In genomic region chr12:76549131-76549530, GRCh38 we compare ENCODE assay signal across 16 cellular contexts. TPM values are rescaled to one million over a fixed set of nuclear protein-coding genes. Genes with fewer than 3 reads are reported as not detected.
DNase-seq lines count a peak whose midpoint lies in the region; ATAC-seq and TF ChIP-seq lines count a peak whose summit lies in the region.
"Had no signal": no experiment of that assay in that cellular context is flagged by ENCODE, and none has a peak within 500 bp of the region (broad histone marks: within the 10 kb centered on the region; RNA-seq: fewer than 3 reads in every experiment).

No MANE protein-coding gene starts in this region.

- peak overlapping the region; percentile 35 for H3K4me3 Mint-ChIP-seq in CD4-positive, alpha-beta T cell
- peak overlapping the region; percentile 5 for H3K4me3 Mint-ChIP-seq in nephron progenitor cell
- H3K4me3 Mint-ChIP-seq: natural killer cell treated with Interleukin-12 subunit alpha and Interleukin-12 subunit beta and Interleukin-15 and Interleukin-18, amount 100 ng/mL, for 72 hours had no signal

- no peak overlapping the region for H3K27ac Mint-ChIP-seq in CD4-positive, alpha-beta T cell
- peak overlapping the region; percentile 86 for H3K27ac Mint-ChIP-seq in nephron progenitor cell
- H3K27ac Mint-ChIP-seq: natural killer cell treated with Interleukin-12 subunit alpha and Interleukin-12 subunit beta and Interleukin-15 and Interleukin-18, amount 100 ng/mL, for 72 hours had no signal

- POLR2A ChIA-PET in CD4-positive, alpha-beta T cell (lab: Charles Lee) = no interaction called here

- CTCF ChIA-PET in CD4-positive, alpha-beta T cell (lab: Charles Lee) = no interaction called here

- H3K4me2 ChIP-seq in Karpas-422 (ENCODE audit: low read depth, low read length, poor library complexity, severe bottlenecking) = no peak overlapping the region

- TF ChIP-seq CTCF in CD4-positive, alpha-beta T cell (IDR thresholded peaks at IDR 0.05) = no peak
- no peak for TF ChIP-seq CTCF in astrocyte of the spinal cord (IDR thresholded peaks at IDR 0.05; ENCODE audit: low read depth, low read length)
- TF ChIP-seq CTCF in nephron progenitor cell (IDR thresholded peaks at IDR 0.05) = no peak

- no peak overlapping the region for H3K27ac ChIP-seq in CD4-positive, alpha-beta T cell (ENCODE audit: low read depth, low read length)
- peak overlapping the region; percentile 16; the same call in 1 of the 2 replicates for H3K27ac ChIP-seq in Karpas-422 (ENCODE audit: low read length)
- H3K27ac ChIP-seq: stomach, uterus had no signal

- no peaks in the 10 kb centered on the region for H3K9me3 ChIP-seq in CD4-positive, alpha-beta T cell (ENCODE audit: control insufficient read depth, low read length)
- no peaks in the 10 kb centered on the region for H3K9me3 ChIP-seq in Karpas-422 (ENCODE audit: low read length)
- H3K9me3 ChIP-seq: stomach, uterus had no signal

- DNase-seq in CD4-positive, alpha-beta T cell = no peak
- DNase-seq in Karpas-422 (no peak), astrocyte of the spinal cord (ENCODE audit: low read depth, low spot score) (peak; percentile 55), nephron progenitor cell (no peak), putamen (ENCODE audit: low spot score) (no peak), NCI-H2029 (lab: John Stamatoyannopoulos, UW) (no peak), MV-4-11 (lab: John Stamatoyannopoulos, UW) (no peak), occipital lobe (lab: John Stamatoyannopoulos, UW) (no peak)
- DNase-seq: activated CD4-positive, alpha-beta T cell treated with anti-CD3 and anti-CD28 coated beads for 4 hours; activated CD8-positive, alpha-beta memory T cell treated with anti-CD3 and anti-CD28 coated beads, Interleukin-2, amount 50 U/mL, for 4 hours; activated naive CD4-positive, alpha-beta T cell treated with Interleukin-2 at 50 U/mL for 16 hours; NCI-H345; retina; stomach; uterus had no signal

- H3K36me3 Mint-ChIP-seq in CD4-positive, alpha-beta T cell (ENCODE audit: low read depth) = peaks cover 15% of the 10 kb centered on the region
- H3K36me3 Mint-ChIP-seq in nephron progenitor cell (ENCODE audit: low read depth) = no peaks in the 10 kb centered on the region
- H3K36me3 Mint-ChIP-seq: natural killer cell treated with Interleukin-12 subunit alpha and Interleukin-12 subunit beta and Interleukin-15 and Interleukin-18, amount 100 ng/mL, for 72 hours had no signal

- no peaks in the 10 kb centered on the region for H3K9me3 Mint-ChIP-seq in CD4-positive, alpha-beta T cell
- no peaks in the 10 kb centered on the region for H3K9me3 Mint-ChIP-seq in nephron progenitor cell
- H3K9me3 Mint-ChIP-seq: natural killer cell treated with Interleukin-12 subunit alpha and Interleukin-12 subunit beta and Interleukin-15 and Interleukin-18, amount 100 ng/mL, for 72 hours had no signal

- no peak overlapping the region for H3K9ac ChIP-seq in Karpas-422 (ENCODE audit: low read length)

- peaks cover 91% of the 10 kb centered on the region for H3K4me1 Mint-ChIP-seq in CD4-positive, alpha-beta T cell (ENCODE audit: low read depth)
- peaks cover 53% of the 10 kb centered on the region for H3K4me1 Mint-ChIP-seq in nephron progenitor cell

- peaks cover 94% of the 10 kb centered on the region for H3K4me1 ChIP-seq in Karpas-422 (ENCODE audit: low read length)

- no peaks in the 10 kb centered on the region for H3K27me3 ChIP-seq in CD4-positive, alpha-beta T cell (ENCODE audit: control insufficient read depth, insufficient read depth, low read length)
- no peaks in the 10 kb centered on the region for H3K27me3 ChIP-seq in Karpas-422 (ENCODE audit: low read length)
- H3K27me3 ChIP-seq: stomach, uterus had no signal

- peaks cover 2% of the 10 kb centered on the region; the same call in 1 of the 2 replicates for H3K36me3 ChIP-seq in Karpas-422 (ENCODE audit: insufficient read depth, low read length)
- H3K36me3 ChIP-seq: stomach, uterus had no signal

- in situ Hi-C loops in astrocyte of the spinal cord (cut with HindIII; ENCODE audit: low sequenced_read_pairs) = no loop called here

- H3K27me3 Mint-ChIP-seq in CD4-positive, alpha-beta T cell = no peaks in the 10 kb centered on the region
- H3K27me3 Mint-ChIP-seq in nephron progenitor cell (ENCODE audit: low read depth, poor library complexity) = no peaks in the 10 kb centered on the region
- H3K27me3 Mint-ChIP-seq: natural killer cell treated with Interleukin-12 subunit alpha and Interleukin-12 subunit beta and Interleukin-15 and Interleukin-18, amount 100 ng/mL, for 72 hours had no signal

- H4K20me1 ChIP-seq in Karpas-422 (ENCODE audit: insufficient read depth, low read depth, low read length) = no peaks in the 10 kb centered on the region

- H3K4me3 ChIP-seq in Karpas-422 (ENCODE audit: low read length) (no peak overlapping the region), astrocyte of the spinal cord (ENCODE audit: low read depth, low read length) (no peak overlapping the region)
- H3K4me3 ChIP-seq: stomach, uterus had no signal

- no peak for ATAC-seq in CD4-positive, alpha-beta T cell (ENCODE audit: poor library complexity)
- ATAC-seq: natural killer cell treated with Interleukin-12 subunit alpha and Interleukin-12 subunit beta and Interleukin-15 and Interleukin-18, amount 100 ng/mL, for 72 hours had no signal

- no peaks in the 10 kb centered on the region for H3K9me2 ChIP-seq in Karpas-422 (replicated peaks; ENCODE audit: insufficient read depth, low read length)

- no peak overlapping the region for H2AFZ ChIP-seq in Karpas-422 (ENCODE audit: low read length)

- peaks cover 100% of the 10 kb centered on the region for H3K79me2 ChIP-seq in Karpas-422 (ENCODE audit: low read length)

- intact Hi-C loops in CD4-positive, alpha-beta T cell (cut with DNase I, micrococcal nuclease) = no loop called here

RNA-seq across cellular contexts. Expression of gene OSBPL8, which starts 10.4 kb away (rescaled TPM):
- 100 to 1,000 TPM; 154 to 160 TPM for total RNA-seq in CD4-positive, alpha-beta T cell
- 74.3 and 116 TPM in 2 replicates for total RNA-seq in Karpas-422 (2014; rRNA removed; shearing (Covaris generic); ENCODE audit: low replicate concordance)
- total RNA-seq in occipital lobe = 187 TPM
